Comparison of ENCODE assay signal across 13 cellular contexts in genomic region chr16:85757341-85757822, GRCh38. TPM values are rescaled to one million over a fixed set of nuclear protein-coding genes. Genes with fewer than 3 reads are reported as not detected.
DNase-seq lines count a peak whose midpoint lies in the region; ATAC-seq, FAIRE-seq and TF ChIP-seq lines count a peak whose summit lies in the region.
"Had no signal": no experiment of that assay in that cellular context is flagged by ENCODE, and none has a peak within 500 bp of the region (broad histone marks: within the 10 kb centered on the region; RNA-seq: fewer than 3 reads in every experiment).

No MANE protein-coding gene starts in this region.

- ATAC-seq in GM18861 (IDR thresholded peaks at IDR 0.05; ENCODE audit: unreplicated experiment) (peak; percentile 27), HG03469 (IDR thresholded peaks at IDR 0.05; ENCODE audit: unreplicated experiment) (peak; percentile 29), HG03045 (IDR thresholded peaks at IDR 0.05; ENCODE audit: unreplicated experiment) (no peak)
- ATAC-seq: left cardiac atrium had no signal

- H3K4me3 ChIP-seq in bronchial epithelial cell (ENCODE audit: low read depth, low read length) (no peak overlapping the region), uterus (no peak overlapping the region), WERI-Rb-1 (ENCODE audit: low read depth, low read length) (no peak overlapping the region)
- H3K4me3 ChIP-seq: dorsolateral prefrontal cortex had no signal

- no peak overlapping the region for H3K27ac ChIP-seq in uterus
- no peak overlapping the region for H3K27ac ChIP-seq in WERI-Rb-1
- H3K27ac ChIP-seq: dorsolateral prefrontal cortex had no signal

- no peaks in the 10 kb centered on the region for H3K4me1 ChIP-seq in uterus

- FAIRE-seq in bronchial epithelial cell (lab: Jason Lieb, UNC) = no peak
- FAIRE-seq: D721Med had no signal

- peak; percentile 32 for DNase-seq in AG08395 (ENCODE audit: low spot score)
- DNase-seq in bronchial epithelial cell (ENCODE audit: low read depth) = peak; percentile 77
- no peak for DNase-seq in medulla oblongata (ENCODE audit: extremely low spot score)
- no peak for DNase-seq in uterus
- DNase-seq in WERI-Rb-1 = no peak
- DNase-seq: activated CD8-positive, alpha-beta memory T cell treated with anti-CD3 and anti-CD28 coated beads for 24 hours; dorsolateral prefrontal cortex; left cardiac atrium; stimulated activated CD4-positive, alpha-beta T cell treated with anti-CD3 and anti-CD28 coated beads, Interleukin-12 subunit alpha, Interleukin-12 subunit beta, amount 100 ng/mL, for 4 hours had no signal

- TF ChIP-seq CTCF in bronchial epithelial cell (IDR thresholded peaks at IDR 0.05; ENCODE audit: insufficient read depth, low read length, severe bottlenecking) (no peak), uterus (IDR thresholded peaks at IDR 0.05) (no peak), WERI-Rb-1 (IDR thresholded peaks at IDR 0.05; ENCODE audit: low read depth, low read length) (no peak)

- no peaks in the 10 kb centered on the region for H3K36me3 ChIP-seq in bronchial epithelial cell (ENCODE audit: control insufficient read depth, insufficient read depth, low read length)
- no peaks in the 10 kb centered on the region for H3K36me3 ChIP-seq in uterus
- no peaks in the 10 kb centered on the region for H3K36me3 ChIP-seq in WERI-Rb-1

- no peak for TF ChIP-seq POLR2A in uterus (IDR thresholded peaks at IDR 0.05)

- H3K9me3 ChIP-seq in uterus (no peaks in the 10 kb centered on the region), WERI-Rb-1 (ENCODE audit: severe bottlenecking) (no peaks in the 10 kb centered on the region)

- peaks cover 5% of the 10 kb centered on the region for H3K27me3 ChIP-seq in bronchial epithelial cell (ENCODE audit: control insufficient read depth, insufficient read depth, low read length)
- no peaks in the 10 kb centered on the region for H3K27me3 ChIP-seq in uterus
- no peaks in the 10 kb centered on the region for H3K27me3 ChIP-seq in WERI-Rb-1 (ENCODE audit: insufficient read depth, low read depth, severe bottlenecking)

- intact Hi-C loops in uterus (cut with DNase I; ENCODE audit: low total_unique reads) = no loop called here

RNA-seq across cellular contexts. Expression of gene C16orf74, which starts 6.5 kb away (rescaled TPM):
- 157 and 167 TPM in 2 replicates for total RNA-seq in bronchial epithelial cell
- total RNA-seq in uterus = 1 to 10 TPM in 2 of 4 donors, not detected in 2; 2.5 to 6.4 TPM

RNA-seq across cellular contexts. Expression of gene EMC8, which starts 42.0 kb away (rescaled TPM):
- total RNA-seq in bronchial epithelial cell (22.8 and 26.3 TPM in 2 replicates), uterus (10 to 100 TPM; 11.8 to 26.6 (median 16.7) TPM)

RNA-seq across cellular contexts. Expression of gene COX4I1, which starts 42.1 kb away (rescaled TPM):
- total RNA-seq in bronchial epithelial cell (591 and 639 TPM in 2 replicates), uterus (100 to 1,000 TPM; 199 to 836 (median 287) TPM)

Comparison
In these comparisons a context has a peak if more than half of its experiments do, and no peak if none do; other contexts are left out.
1. DNase-seq: peak in AG08395 (single experiment) and bronchial epithelial cell (single experiment); none in medulla oblongata (single experiment), uterus (0 of 2) and WERI-Rb-1 (single experiment).
2. RNA of gene C16orf74, which starts 6.5 kb away (total RNA-seq): 157 to 167 TPM in bronchial epithelial cell; 2.5 to 6.4 TPM in uterus; every median in the first group is over 10 times any median in the second.